In the genomic region with DNA sequence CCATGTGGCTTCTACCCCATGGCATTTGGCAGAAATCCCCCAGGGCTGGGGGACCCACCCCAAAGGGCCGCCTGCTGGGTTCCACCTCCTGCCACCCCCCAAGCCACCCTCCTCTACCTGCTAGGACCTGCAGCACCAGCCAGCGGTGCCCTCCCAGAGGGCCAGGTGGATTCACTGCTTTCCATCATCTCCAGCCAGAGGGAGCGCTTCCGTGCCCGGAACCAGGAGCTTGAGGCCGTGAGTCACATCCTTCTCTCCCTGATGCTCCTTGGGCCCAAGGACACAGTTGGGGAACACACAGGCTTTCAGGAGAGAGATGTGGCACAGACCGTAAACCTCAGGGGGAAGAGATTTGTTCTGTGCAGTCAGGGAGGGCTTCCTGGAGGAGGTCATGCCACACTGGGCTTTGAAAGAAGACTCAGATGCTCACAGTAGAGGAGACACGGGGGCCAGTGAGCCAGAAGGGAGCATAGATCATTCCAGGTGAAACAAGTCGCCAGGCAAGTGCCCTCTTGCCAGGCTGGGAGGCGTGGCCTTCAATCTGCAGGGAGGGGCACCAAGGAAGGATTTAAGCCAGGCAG, we compare ENCODE assay signal across 22 cellular contexts.
"Had no signal": no experiment of that assay in that cellular context is flagged by ENCODE, and none has a peak within 500 bp of the region (broad histone marks: within the 10 kb centered on the region; RNA-seq: fewer than 3 reads in every experiment).

No MANE protein-coding gene starts in this region.

- ATAC-seq: effector memory CD8-positive, alpha-beta T cell; gastroesophageal sphincter; left cardiac atrium; left ventricle myocardium superior; mucosa of descending colon; naive thymus-derived CD8-positive, alpha-beta T cell; right cardiac atrium; stimulated activated effector memory CD8-positive, alpha-beta T cell treated with anti-CD3 and anti-CD28 coated beads, Interleukin-12 subunit alpha, Interleukin-12 subunit beta, amount 100 ng/mL, for 72 hours; upper lobe of right lung had no signal

- H3K4me3 Mint-ChIP-seq: effector memory CD8-positive, alpha-beta T cell; immature natural killer cell; naive thymus-derived CD8-positive, alpha-beta T cell; stimulated activated effector memory CD8-positive, alpha-beta T cell treated with anti-CD3 and anti-CD28 coated beads, Interleukin-12 subunit alpha, Interleukin-12 subunit beta, amount 100 ng/mL, for 72 hours; stimulated activated naive CD8-positive, alpha-beta T cell treated with anti-CD3 and anti-CD28 coated beads, Interleukin-15, Interleukin-2, amounts not matched to agents 100 ng/mL and 50 ng/mL, for 24 hours had no signal

- H3K27ac ChIP-seq: esophagus squamous epithelium, gastroesophageal sphincter, ovary, tibial artery, upper lobe of right lung, vagina had no signal

- DNase-seq: effector memory CD8-positive, alpha-beta T cell; esophagus squamous epithelium; foreskin fibroblast; glutamatergic neuron; immature natural killer cell; left cardiac atrium; left ventricle myocardium superior; mesendoderm; mucosa of descending colon; naive thymus-derived CD8-positive, alpha-beta T cell; ovary; stimulated activated CD4-positive, alpha-beta T cell treated with anti-CD3 and anti-CD28 coated beads, Interleukin-4, amount 100 ng/mL, for 1 hour; stimulated activated CD8-positive, alpha-beta memory T cell treated with anti-CD3 and anti-CD28 coated beads, Interleukin-4, amount 100 ng/mL, for 48 hours; tibial artery; upper lobe of right lung had no signal

- H3K27me3 ChIP-seq: esophagus squamous epithelium, gastroesophageal sphincter, ovary, tibial artery, upper lobe of right lung, vagina had no signal

- H3K4me3 ChIP-seq: esophagus squamous epithelium, gastroesophageal sphincter, lung, mucosa of descending colon, ovary, tibial artery, upper lobe of right lung, vagina had no signal

- H3K9me3 Mint-ChIP-seq: effector memory CD8-positive, alpha-beta T cell; immature natural killer cell; naive thymus-derived CD8-positive, alpha-beta T cell; stimulated activated effector memory CD8-positive, alpha-beta T cell treated with anti-CD3 and anti-CD28 coated beads, Interleukin-12 subunit alpha, Interleukin-12 subunit beta, amount 100 ng/mL, for 72 hours; stimulated activated naive CD8-positive, alpha-beta T cell treated with anti-CD3 and anti-CD28 coated beads, Interleukin-15, Interleukin-2, amounts not matched to agents 100 ng/mL and 50 ng/mL, for 24 hours had no signal

- H3K27me3 Mint-ChIP-seq: effector memory CD8-positive, alpha-beta T cell; naive thymus-derived CD8-positive, alpha-beta T cell; stimulated activated naive CD8-positive, alpha-beta T cell treated with anti-CD3 and anti-CD28 coated beads, Interleukin-15, Interleukin-2, amounts not matched to agents 100 ng/mL and 50 ng/mL, for 24 hours had no signal

- H3K36me3 Mint-ChIP-seq: immature natural killer cell; naive thymus-derived CD8-positive, alpha-beta T cell; stimulated activated effector memory CD8-positive, alpha-beta T cell treated with anti-CD3 and anti-CD28 coated beads, Interleukin-12 subunit alpha, Interleukin-12 subunit beta, amount 100 ng/mL, for 72 hours had no signal

- H3K9me3 ChIP-seq: esophagus squamous epithelium, gastroesophageal sphincter, mucosa of descending colon, ovary, tibial artery, upper lobe of right lung, vagina had no signal

- H3K36me3 ChIP-seq: esophagus squamous epithelium, ovary, tibial artery, upper lobe of right lung, vagina had no signal

- H3K27ac Mint-ChIP-seq: immature natural killer cell; naive thymus-derived CD8-positive, alpha-beta T cell; stimulated activated effector memory CD8-positive, alpha-beta T cell treated with anti-CD3 and anti-CD28 coated beads, Interleukin-12 subunit alpha, Interleukin-12 subunit beta, amount 100 ng/mL, for 72 hours; stimulated activated naive CD8-positive, alpha-beta T cell treated with anti-CD3 and anti-CD28 coated beads, Interleukin-15, Interleukin-2, amounts not matched to agents 100 ng/mL and 50 ng/mL, for 24 hours had no signal

- H3K4me1 Mint-ChIP-seq: immature natural killer cell had no signal

- FAIRE-seq: keratinocyte had no signal
